In the genomic region with DNA sequence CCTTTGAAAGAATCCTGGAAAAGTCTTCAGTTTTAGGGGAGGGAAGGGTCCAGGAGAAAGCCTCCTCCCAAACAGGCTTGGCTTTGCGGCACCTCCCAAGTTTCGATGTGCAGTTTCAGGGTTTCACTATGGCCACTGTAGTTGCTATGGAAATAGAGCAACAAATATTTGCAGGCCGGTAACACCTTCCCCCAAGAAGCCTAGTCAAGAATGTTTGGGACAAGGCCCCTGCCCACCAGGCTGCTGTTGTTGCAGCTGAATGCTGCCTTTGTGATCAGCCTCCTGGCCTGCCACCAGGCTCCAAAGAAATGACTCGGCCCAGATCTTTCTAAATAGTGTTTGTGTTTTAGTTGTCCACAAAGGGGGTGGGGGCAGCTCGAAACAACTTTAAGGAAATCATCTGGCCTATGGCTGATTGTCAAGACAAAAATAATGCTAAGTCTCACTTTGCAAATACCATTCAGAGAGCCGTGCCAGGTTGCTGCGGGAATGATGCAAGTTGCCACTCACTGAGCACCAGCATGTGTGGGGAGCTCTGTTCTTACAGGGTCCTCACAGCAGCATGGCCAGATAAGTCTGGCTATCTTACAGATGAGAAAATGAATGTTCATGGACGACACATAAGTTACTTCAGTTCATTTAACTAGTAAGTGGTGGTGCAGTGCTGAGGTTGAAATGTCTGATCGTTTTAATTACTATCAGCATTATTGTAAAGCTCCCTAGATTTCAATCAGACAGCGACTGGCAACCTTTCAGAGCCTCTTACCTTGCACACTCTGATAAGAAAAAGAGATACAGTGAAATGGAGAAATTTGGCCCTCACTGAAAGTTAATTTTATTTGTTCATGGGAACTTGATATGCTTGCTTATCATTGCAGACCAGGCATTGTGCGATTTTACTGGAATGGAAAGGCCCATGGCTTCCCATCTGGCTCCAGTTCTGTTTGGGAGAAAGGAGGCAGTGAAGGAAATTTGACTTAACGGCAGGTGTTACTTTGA, we compare ENCODE assay signal across 9 cellular contexts.
A peak's percentile ranks its signal among the peaks of the same experiment; 100 is the strongest.
DNase-seq lines count a peak whose midpoint lies in the region; ATAC-seq and TF ChIP-seq lines count a peak whose summit lies in the region.
"Had no signal": no experiment of that assay in that cellular context is flagged by ENCODE, and none has a peak within 500 bp of the region (broad histone marks: within the 10 kb centered on the region; RNA-seq: fewer than 3 reads in every experiment).

No MANE protein-coding gene starts in this region.

- no peak for TF ChIP-seq CTCF in astrocyte of the spinal cord (IDR thresholded peaks at IDR 0.05; ENCODE audit: low read depth, low read length)
- no peak for TF ChIP-seq CTCF in thoracic aorta (IDR thresholded peaks at IDR 0.05)

- H3K4me3 ChIP-seq in astrocyte of the spinal cord (ENCODE audit: low read depth, low read length) (no peak overlapping the region), thoracic aorta (peak overlapping the region; percentile 18)

- peak overlapping the region; percentile 61 to 66 for H3K27ac ChIP-seq in thoracic aorta

- no peaks in the 10 kb centered on the region for H3K9me3 ChIP-seq in thoracic aorta

- peak; percentile 53 for ATAC-seq in thoracic aorta (ENCODE audit: insufficient number of reproducible peaks, low FRiP score, low read depth)
- ATAC-seq in HG03280 (IDR thresholded peaks at IDR 0.05; ENCODE audit: unreplicated experiment) = no peak

- in situ Hi-C loops in astrocyte of the spinal cord (cut with HindIII; ENCODE audit: low sequenced_read_pairs) = no loop called here

- peaks cover 9 to 17% of the 10 kb centered on the region in 2 donors for H3K4me1 ChIP-seq in thoracic aorta (ENCODE audit: control insufficient read depth in 1 of 2, low read depth in 2 of 2)

- no peaks in the 10 kb centered on the region for H3K27me3 ChIP-seq in thoracic aorta (replicated peaks; ENCODE audit: insufficient read depth)

- DNase-seq in NCI-H1105 (lab: John Stamatoyannopoulos, UW) (peak; percentile 88), astrocyte of the spinal cord (ENCODE audit: low read depth, low spot score) (peak; percentile 88), islet precursor cell (peak; percentile 94), thoracic aorta (ENCODE audit: low spot score) (no peak), SKM-1 treated with dmso at 0.1 percent for 144 hours (lab: John Stamatoyannopoulos, UW; ENCODE audit: unreplicated experiment) (no peak), NCI-H187 treated with DMSO at 0.1 percent for 48 hours (lab: John Stamatoyannopoulos, UW) (no peak)
- DNase-seq in activated CD4-positive, alpha-beta T cell treated with anti-CD3 and anti-CD28 coated beads for 48 hours = no peak
- DNase-seq: activated naive CD8-positive, alpha-beta T cell treated with anti-CD3 and anti-CD28 coated beads, Interleukin-2, amount 10 ng/mL, durations not matched to agents 7 days and 5 days had no signal

- H3K36me3 ChIP-seq in thoracic aorta = no peaks in the 10 kb centered on the region

Comparison
In these comparisons a context has a peak if more than half of its experiments do, and no peak if none do; other contexts are left out.
1. DNase-seq: peak in NCI-H1105 (single experiment), astrocyte of the spinal cord (single experiment) and islet precursor cell (single experiment); none in thoracic aorta (single experiment), SKM-1 treated with dmso at 0.1 percent for 144 hours (single experiment), activated CD4-positive, alpha-beta T cell treated with anti-CD3 and anti-CD28 coated beads for 48 hours (single experiment) and NCI-H187 treated with DMSO at 0.1 percent for 48 hours (single experiment).